ENCODE assay signal across 14 cellular contexts in the genomic region with DNA sequence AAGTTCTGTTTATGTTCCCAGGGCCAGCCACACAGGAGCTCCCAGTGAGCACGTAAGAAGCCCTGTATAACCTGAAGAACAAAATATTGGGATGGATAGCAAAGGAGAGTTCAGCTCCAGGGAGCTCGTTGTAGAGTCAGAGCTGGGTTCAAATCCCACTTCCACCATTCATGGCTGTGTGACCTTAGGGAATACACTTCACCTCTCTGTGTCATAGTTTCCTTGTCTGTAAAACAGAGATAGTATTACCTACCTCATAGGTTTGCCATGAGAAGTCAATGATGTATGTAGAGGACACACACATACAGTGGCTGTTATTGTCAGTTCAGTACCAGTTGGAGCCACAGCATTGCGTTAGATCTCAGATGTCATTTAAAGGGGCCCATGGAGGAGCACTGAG.
DNase-seq lines count a peak whose midpoint lies in the region; ATAC-seq, FAIRE-seq and TF ChIP-seq lines count a peak whose summit lies in the region.
"Had no signal": no experiment of that assay in that cellular context is flagged by ENCODE, and none has a peak within 500 bp of the region (broad histone marks: within the 10 kb centered on the region; RNA-seq: fewer than 3 reads in every experiment).

No MANE protein-coding gene starts in this region.

- no peak for ATAC-seq in A549
- ATAC-seq in K562: no peak

- TF ChIP-seq CTCF in A549 (IDR thresholded peaks at IDR 0.05) (no peak), K562 (IDR thresholded peaks at IDR 0.05 in 2 of 3, conservative IDR thresholded peaks at IDR 0.05 in 1 of 3; ENCODE audit: insufficient read depth in 2 of 3, low read depth in 1 of 3, low read length in 3 of 3) (no peak), esophagus squamous epithelium (IDR thresholded peaks at IDR 0.05) (no peak), BE2C (IDR thresholded peaks at IDR 0.05; ENCODE audit: low read depth, low read length) (no peak)

- no peak overlapping the region; a peak in 1 of 6 replicates for H3K27ac ChIP-seq in A549
- no peak overlapping the region for H3K27ac ChIP-seq in K562 (ENCODE audit: extremely low read depth, low read depth, low read length)
- peak overlapping the region in 3 of 4 donors; percentile 57 to 83 (median 79) for H3K27ac ChIP-seq in esophagus squamous epithelium
- H3K27ac ChIP-seq: 22Rv1 had no signal

- peaks cover 5% of the 10 kb centered on the region; the same call in 1 of the 2 replicates for H4K20me1 ChIP-seq in K562 (replicated peaks; ENCODE audit: control insufficient read depth, insufficient read depth, low read length)

- H3K79me2 ChIP-seq in K562 (ENCODE audit: control insufficient read depth, insufficient read depth, low read length): no peaks in the 10 kb centered on the region

- TF ChIP-seq POLR2A in A549 (IDR thresholded peaks at IDR 0.05; ENCODE audit: low read length): no peak
- no peak for TF ChIP-seq POLR2A in K562 (conservative IDR thresholded peaks at IDR 0.05)
- TF ChIP-seq POLR2A in esophagus squamous epithelium (IDR thresholded peaks at IDR 0.05): no peak

- no peak for DNase-seq in activated CD4-positive, alpha-beta T cell treated with anti-CD3 and anti-CD28 coated beads, Interleukin-2, amount 10 ng/mL, durations not matched to agents 7 days and 5 days
- no peak for DNase-seq in activated CD4-positive, alpha-beta T cell treated with anti-CD3 and anti-CD28 coated beads for 4 hours
- DNase-seq in A549 (ENCODE audit: low read depth in 1 of 2, low spot score in 1 of 2): no peak
- DNase-seq in K562 (ENCODE audit: extremely low read depth in 1 of 4, low spot score in 3 of 4): no peak
- no peak for DNase-seq in esophagus squamous epithelium (lab: John Stamatoyannopoulos, UW)
- DNase-seq in BE2C: no peak
- DNase-seq in NCI-H2081 (lab: John Stamatoyannopoulos, UW): no peak
- DNase-seq: AML-193; CD4-positive, CD25-positive, alpha-beta regulatory T cell; DMS 273 treated with DMSO at 0.1 percent for 48 hours; HCEC 1CT had no signal

- intact Hi-C loops in K562 (cut with micrococcal nuclease): loop anchor here (1.0 to 10.0 kb wide), 3 partner anchors 75 to 317 kb away; no protein-coding TSS in a partner anchor
- intact Hi-C loops in esophagus squamous epithelium (cut with DNase I): no loop called here

- WGBS in A549 (ENCODE audit: missing lambda C conversion rate): 77% methylated on average over 3 of the region's 3 CpGs
- 88% methylated on average over 3 of the region's 3 CpGs for WGBS in K562 (ENCODE audit: insufficient coverage, low coverage, missing lambda C conversion rate)
- 45 to 72% methylated on average over 3 of the region's 3 CpGs for WGBS in esophagus squamous epithelium, 2 donors

- no peaks in the 10 kb centered on the region for H3K9me1 ChIP-seq in K562 (ENCODE audit: control insufficient read depth, insufficient read depth, low read length)

- H3K9me3 Mint-ChIP-seq in activated CD4-positive, alpha-beta T cell treated with anti-CD3 and anti-CD28 coated beads, Interleukin-2, amount 10 ng/mL, durations not matched to agents 7 days and 5 days: no peaks in the 10 kb centered on the region
- H3K9me3 Mint-ChIP-seq: CD4-positive, CD25-positive, alpha-beta regulatory T cell had no signal

- no peak for TF ChIP-seq RAD21 in A549 (conservative IDR thresholded peaks at IDR 0.05 in 1 of 2, IDR thresholded peaks at IDR 0.05 in 1 of 2)
- no peak for TF ChIP-seq RAD21 in K562 (CRISPR knock-in tag; conservative IDR thresholded peaks at IDR 0.05 in 1 of 2, IDR thresholded peaks at IDR 0.05 in 1 of 2)

- no peaks in the 10 kb centered on the region for H3K27me3 Mint-ChIP-seq in activated CD4-positive, alpha-beta T cell treated with anti-CD3 and anti-CD28 coated beads, Interleukin-2, amount 10 ng/mL, durations not matched to agents 7 days and 5 days
- H3K27me3 Mint-ChIP-seq: CD4-positive, CD25-positive, alpha-beta regulatory T cell had no signal

- no peak overlapping the region for H3K4me3 Mint-ChIP-seq in activated CD4-positive, alpha-beta T cell treated with anti-CD3 and anti-CD28 coated beads, Interleukin-2, amount 10 ng/mL, durations not matched to agents 7 days and 5 days
- H3K4me3 Mint-ChIP-seq: CD4-positive, CD25-positive, alpha-beta regulatory T cell had no signal

- H3K36me3 ChIP-seq in K562 (ENCODE audit: control insufficient read depth, insufficient read depth, low read length): peaks cover 51% of the 10 kb centered on the region
- peaks cover 0 to 51% (median 4%) of the 10 kb centered on the region in 3 donors for H3K36me3 ChIP-seq in esophagus squamous epithelium
- peaks cover 18% of the 10 kb centered on the region for H3K36me3 ChIP-seq in BE2C

- H3K27me3 ChIP-seq in K562 (ENCODE audit: control insufficient read depth in 2 of 2, insufficient read depth in 2 of 2, low read length in 2 of 2) (no peaks in the 10 kb centered on the region), esophagus squamous epithelium (no peaks in the 10 kb centered on the region), BE2C (no peaks in the 10 kb centered on the region)
- H3K27me3 ChIP-seq: BLaER1 treated with 17β-estradiol and CSF1 and Interleukin-3, amounts not matched to agents 10 nM and 100 nM had no signal

- POLR2A ChIA-PET in activated CD4-positive, alpha-beta T cell treated with anti-CD3 and anti-CD28 coated beads, Interleukin-2, amount 10 ng/mL, durations not matched to agents 7 days and 5 days (lab: Charles Lee): no interaction called here
- POLR2A ChIA-PET in A549 (lab: Yijun Ruan, JAX) (no interaction called here), K562 (lab: Yijun Ruan, JAX) (no interaction called here)

- BruUV-seq in K562 (replicated peaks; lab: Mats Ljungman, UMichigan): no TSS peak

- H3K4me1 ChIP-seq in A549 (no peaks in the 10 kb centered on the region), K562 (replicated peaks in 1 of 2; ENCODE audit: control insufficient read depth in 2 of 2, insufficient read depth in 2 of 2, low read length in 2 of 2) (peaks cover 0 to 6% of the 10 kb centered on the region in 2 experiments; a peak in 2 of 5 replicates), esophagus squamous epithelium (peaks cover 10 to 98% (median 28%) of the 10 kb centered on the region in 3 donors), BE2C (no peaks in the 10 kb centered on the region)

- no peak for TF ChIP-seq EP300 in A549 (IDR thresholded peaks at IDR 0.05)
- TF ChIP-seq EP300 in K562 (IDR thresholded peaks at IDR 0.05; ENCODE audit: low read length): no peak

- no peaks in the 10 kb centered on the region for H3K9me3 ChIP-seq in A549
- H3K9me3 ChIP-seq in K562 (replicated peaks; ENCODE audit: control insufficient read depth, insufficient read depth, low read depth, low read length): no peaks in the 10 kb centered on the region
- no peaks in the 10 kb centered on the region for H3K9me3 ChIP-seq in esophagus squamous epithelium
- no peaks in the 10 kb centered on the region for H3K9me3 ChIP-seq in BE2C
- H3K9me3 ChIP-seq: BLaER1 treated with 17β-estradiol and CSF1 and Interleukin-3, amounts not matched to agents 10 nM and 100 nM had no signal

- H3K4me3 ChIP-seq in A549 (no peak overlapping the region), K562 (no peak overlapping the region), esophagus squamous epithelium (no peak overlapping the region), BE2C (ENCODE audit: low read depth, low read length) (no peak overlapping the region)
- H3K4me3 ChIP-seq: BLaER1 treated with 17β-estradiol and CSF1 and Interleukin-3, amounts not matched to agents 10 nM and 100 nM had no signal

- H3K9ac ChIP-seq in K562 (ENCODE audit: insufficient read depth in 1 of 2, low read depth in 2 of 2, low read length in 2 of 2): no peak overlapping the region

- FAIRE-seq in A549 (lab: Jason Lieb, UNC) (no peak), K562 (lab: Jason Lieb, UNC) (no peak)
- FAIRE-seq: HTR-8/SVneo had no signal

- peaks cover 24% of the 10 kb centered on the region for H3K4me1 Mint-ChIP-seq in activated CD4-positive, alpha-beta T cell treated with anti-CD3 and anti-CD28 coated beads, Interleukin-2, amount 10 ng/mL, durations not matched to agents 7 days and 5 days

- H2AFZ ChIP-seq in K562 (ENCODE audit: low read depth, low read length): no peak overlapping the region

- H3K4me2 ChIP-seq in A549 (no peak overlapping the region), K562 (ENCODE audit: insufficient read depth, low read length) (no peak overlapping the region)
- H3K4me2 ChIP-seq: BLaER1 treated with 17β-estradiol and CSF1 and Interleukin-3, amounts not matched to agents 10 nM and 100 nM had no signal

- CTCF ChIA-PET in activated CD4-positive, alpha-beta T cell treated with anti-CD3 and anti-CD28 coated beads, Interleukin-2, amount 10 ng/mL, durations not matched to agents 7 days and 5 days (lab: Charles Lee): interaction anchor here (1.9 kb wide), 1 partner anchor 8 kb away, joined by 6 read pairs; no protein-coding TSS in a partner anchor
- CTCF ChIA-PET in A549 (lab: Yijun Ruan, JAX): interaction anchor here (0.7 to 16.1 kb wide), 25 partner anchors 9 to 417 kb away, joined by 3 to 99 read pairs (median 4); no protein-coding TSS in a partner anchor
- CTCF ChIA-PET in K562 (lab: Yijun Ruan, JAX; ENCODE audit: low intra/inter-chr PET ratio): no interaction called here

- in situ Hi-C loops in K562 (cut with MboI): loop anchor here (5.0 to 10.0 kb wide), 2 partner anchors 74 to 317 kb away; no protein-coding TSS in a partner anchor

- H3K27ac Mint-ChIP-seq in activated CD4-positive, alpha-beta T cell treated with anti-CD3 and anti-CD28 coated beads, Interleukin-2, amount 10 ng/mL, durations not matched to agents 7 days and 5 days: peak overlapping the region; percentile 38

- H3K36me3 Mint-ChIP-seq in activated CD4-positive, alpha-beta T cell treated with anti-CD3 and anti-CD28 coated beads, Interleukin-2, amount 10 ng/mL, durations not matched to agents 7 days and 5 days (ENCODE audit: low read depth): peaks cover 26% of the 10 kb centered on the region

TF ChIP-seq in A549, 52 proteins besides CTCF, POLR2A, EP300 and RAD21:
- peak; percentile 66; the same call in 1 of the 2 replicates for TF ChIP-seq KDM1A (IDR thresholded peaks at IDR 0.05; ENCODE audit: low read depth)
- TF ChIP-seq ZFP36 (IDR thresholded peaks at IDR 0.05; ENCODE audit: borderline replicate concordance, partially characterized antibody): peak; percentile 1
- no peak for TF ChIP-seq MAZ (IDR thresholded peaks at IDR 0.05; ENCODE audit: borderline replicate concordance, low read depth, low read length)
TF ChIP-seq in A549: peak in this region for 2.

TF ChIP-seq in K562, 482 proteins besides CTCF, POLR2A, EP300 and RAD21 (continues in another document):
- TF ChIP-seq KDM1A (IDR thresholded peaks at IDR 0.05): peak; percentile 24 to 41; a peak in 3 of 4 replicates
- peak; percentile 68 for TF ChIP-seq BCOR (IDR thresholded peaks at IDR 0.05)
- TF ChIP-seq JUNB (CRISPR knock-in tag; conservative IDR thresholded peaks at IDR 0.05): no peak
- TF ChIP-seq ZFP36 (IDR thresholded peaks at IDR 0.05; ENCODE audit: low read depth, low read length, partially characterized antibody): peak; percentile 73
- peak; percentile 77 for TF ChIP-seq RBM25 (IDR thresholded peaks at IDR 0.05; ENCODE audit: low read depth, low read length, severe bottlenecking)
- no peak for TF ChIP-seq CCNT2 (IDR thresholded peaks at IDR 0.05; ENCODE audit: borderline replicate concordance, extremely low read depth, insufficient read length, low read depth, low read length)

Comparison
In these comparisons a context has a peak if more than half of its experiments do, and no peak if none do; other contexts are left out.
1. H3K27ac ChIP-seq: peak in esophagus squamous epithelium (3 of 4); none in A549 (0 of 2) and K562 (single experiment).